ENCODE assay signal across 1 cellular context in the genomic region with DNA sequence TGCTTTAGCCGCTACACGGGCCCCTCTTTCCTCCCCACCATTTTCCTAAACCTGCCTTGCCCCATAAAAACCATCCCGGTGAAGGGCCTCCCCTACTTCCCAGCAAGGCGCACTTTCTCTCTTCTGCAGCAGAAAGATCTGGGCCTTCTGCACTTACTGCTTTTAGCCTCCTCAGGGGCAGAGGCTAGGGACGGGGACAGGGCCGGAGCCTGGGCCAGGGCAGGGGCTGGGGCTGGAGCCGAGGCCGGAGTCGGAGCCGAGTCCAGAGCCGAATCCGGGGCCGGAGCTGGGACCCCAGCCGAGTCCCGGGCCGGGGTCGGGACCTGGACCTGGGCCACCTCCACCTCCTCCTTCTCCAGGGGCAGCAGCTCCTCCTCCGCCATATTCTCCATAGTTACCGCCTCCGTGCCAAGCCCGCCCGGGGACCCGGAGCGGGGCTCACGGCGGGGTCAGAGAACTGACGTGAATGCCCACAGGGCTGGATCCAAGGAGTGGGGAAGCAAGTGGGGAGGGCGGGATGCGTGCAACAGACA.
TF ChIP-seq lines count a peak whose summit lies in the region.

No MANE protein-coding gene starts in this region.

TF ChIP-seq in K562, 482 proteins besides CTCF, POLR2A, EP300 and RAD21 (continued from another document):
- TF ChIP-seq, protein P1, sequence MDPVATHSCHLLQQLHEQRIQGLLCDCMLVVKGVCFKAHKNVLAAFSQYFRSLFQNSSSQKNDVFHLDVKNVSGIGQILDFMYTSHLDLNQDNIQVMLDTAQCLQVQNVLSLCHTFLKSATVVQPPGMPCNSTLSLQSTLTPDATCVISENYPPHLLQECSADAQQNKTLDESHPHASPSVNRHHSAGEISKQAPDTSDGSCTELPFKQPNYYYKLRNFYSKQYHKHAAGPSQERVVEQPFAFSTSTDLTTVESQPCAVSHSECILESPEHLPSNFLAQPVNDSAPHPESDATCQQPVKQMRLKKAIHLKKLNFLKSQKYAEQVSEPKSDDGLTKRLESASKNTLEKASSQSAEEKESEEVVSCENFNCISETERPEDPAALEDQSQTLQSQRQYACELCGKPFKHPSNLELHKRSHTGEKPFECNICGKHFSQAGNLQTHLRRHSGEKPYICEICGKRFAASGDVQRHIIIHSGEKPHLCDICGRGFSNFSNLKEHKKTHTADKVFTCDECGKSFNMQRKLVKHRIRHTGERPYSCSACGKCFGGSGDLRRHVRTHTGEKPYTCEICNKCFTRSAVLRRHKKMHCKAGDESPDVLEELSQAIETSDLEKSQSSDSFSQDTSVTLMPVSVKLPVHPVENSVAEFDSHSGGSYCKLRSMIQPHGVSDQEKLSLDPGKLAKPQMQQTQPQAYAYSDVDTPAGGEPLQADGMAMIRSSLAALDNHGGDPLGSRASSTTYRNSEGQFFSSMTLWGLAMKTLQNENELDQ (CRISPR knock-in tag; IDR thresholded peaks at IDR 0.05; ENCODE audit: borderline replicate concordance): no peak
- TF ChIP-seq, protein P2, sequence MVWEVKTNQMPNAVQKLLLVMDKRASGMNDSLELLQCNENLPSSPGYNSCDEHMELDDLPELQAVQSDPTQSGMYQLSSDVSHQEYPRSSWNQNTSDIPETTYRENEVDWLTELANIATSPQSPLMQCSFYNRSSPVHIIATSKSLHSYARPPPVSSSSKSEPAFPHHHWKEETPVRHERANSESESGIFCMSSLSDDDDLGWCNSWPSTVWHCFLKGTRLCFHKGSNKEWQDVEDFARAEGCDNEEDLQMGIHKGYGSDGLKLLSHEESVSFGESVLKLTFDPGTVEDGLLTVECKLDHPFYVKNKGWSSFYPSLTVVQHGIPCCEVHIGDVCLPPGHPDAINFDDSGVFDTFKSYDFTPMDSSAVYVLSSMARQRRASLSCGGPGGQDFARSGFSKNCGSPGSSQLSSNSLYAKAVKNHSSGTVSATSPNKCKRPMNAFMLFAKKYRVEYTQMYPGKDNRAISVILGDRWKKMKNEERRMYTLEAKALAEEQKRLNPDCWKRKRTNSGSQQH (CRISPR knock-in tag; IDR thresholded peaks at IDR 0.05): no peak
- TF ChIP-seq ZNF133 (CRISPR knock-in tag; IDR thresholded peaks at IDR 0.05): 0 out of 2 replicates have a peak, but pooled peaks have one; percentile 16
- 0 out of 2 replicates have a peak, but pooled peaks have one; percentile 14 for TF ChIP-seq NBN (IDR thresholded peaks at IDR 0.05; ENCODE audit: low read depth)
